Comparison of ENCODE assay signal across 1 cellular context in genomic region chr3:132268956-132269355, GRCh38.
TF ChIP-seq lines count a peak whose summit lies in the region.

No MANE protein-coding gene starts in this region.

TF ChIP-seq in H1, 55 proteins besides CTCF, POLR2A, EP300 and RAD21 (continued from another document):
- TF ChIP-seq, protein P1, sequence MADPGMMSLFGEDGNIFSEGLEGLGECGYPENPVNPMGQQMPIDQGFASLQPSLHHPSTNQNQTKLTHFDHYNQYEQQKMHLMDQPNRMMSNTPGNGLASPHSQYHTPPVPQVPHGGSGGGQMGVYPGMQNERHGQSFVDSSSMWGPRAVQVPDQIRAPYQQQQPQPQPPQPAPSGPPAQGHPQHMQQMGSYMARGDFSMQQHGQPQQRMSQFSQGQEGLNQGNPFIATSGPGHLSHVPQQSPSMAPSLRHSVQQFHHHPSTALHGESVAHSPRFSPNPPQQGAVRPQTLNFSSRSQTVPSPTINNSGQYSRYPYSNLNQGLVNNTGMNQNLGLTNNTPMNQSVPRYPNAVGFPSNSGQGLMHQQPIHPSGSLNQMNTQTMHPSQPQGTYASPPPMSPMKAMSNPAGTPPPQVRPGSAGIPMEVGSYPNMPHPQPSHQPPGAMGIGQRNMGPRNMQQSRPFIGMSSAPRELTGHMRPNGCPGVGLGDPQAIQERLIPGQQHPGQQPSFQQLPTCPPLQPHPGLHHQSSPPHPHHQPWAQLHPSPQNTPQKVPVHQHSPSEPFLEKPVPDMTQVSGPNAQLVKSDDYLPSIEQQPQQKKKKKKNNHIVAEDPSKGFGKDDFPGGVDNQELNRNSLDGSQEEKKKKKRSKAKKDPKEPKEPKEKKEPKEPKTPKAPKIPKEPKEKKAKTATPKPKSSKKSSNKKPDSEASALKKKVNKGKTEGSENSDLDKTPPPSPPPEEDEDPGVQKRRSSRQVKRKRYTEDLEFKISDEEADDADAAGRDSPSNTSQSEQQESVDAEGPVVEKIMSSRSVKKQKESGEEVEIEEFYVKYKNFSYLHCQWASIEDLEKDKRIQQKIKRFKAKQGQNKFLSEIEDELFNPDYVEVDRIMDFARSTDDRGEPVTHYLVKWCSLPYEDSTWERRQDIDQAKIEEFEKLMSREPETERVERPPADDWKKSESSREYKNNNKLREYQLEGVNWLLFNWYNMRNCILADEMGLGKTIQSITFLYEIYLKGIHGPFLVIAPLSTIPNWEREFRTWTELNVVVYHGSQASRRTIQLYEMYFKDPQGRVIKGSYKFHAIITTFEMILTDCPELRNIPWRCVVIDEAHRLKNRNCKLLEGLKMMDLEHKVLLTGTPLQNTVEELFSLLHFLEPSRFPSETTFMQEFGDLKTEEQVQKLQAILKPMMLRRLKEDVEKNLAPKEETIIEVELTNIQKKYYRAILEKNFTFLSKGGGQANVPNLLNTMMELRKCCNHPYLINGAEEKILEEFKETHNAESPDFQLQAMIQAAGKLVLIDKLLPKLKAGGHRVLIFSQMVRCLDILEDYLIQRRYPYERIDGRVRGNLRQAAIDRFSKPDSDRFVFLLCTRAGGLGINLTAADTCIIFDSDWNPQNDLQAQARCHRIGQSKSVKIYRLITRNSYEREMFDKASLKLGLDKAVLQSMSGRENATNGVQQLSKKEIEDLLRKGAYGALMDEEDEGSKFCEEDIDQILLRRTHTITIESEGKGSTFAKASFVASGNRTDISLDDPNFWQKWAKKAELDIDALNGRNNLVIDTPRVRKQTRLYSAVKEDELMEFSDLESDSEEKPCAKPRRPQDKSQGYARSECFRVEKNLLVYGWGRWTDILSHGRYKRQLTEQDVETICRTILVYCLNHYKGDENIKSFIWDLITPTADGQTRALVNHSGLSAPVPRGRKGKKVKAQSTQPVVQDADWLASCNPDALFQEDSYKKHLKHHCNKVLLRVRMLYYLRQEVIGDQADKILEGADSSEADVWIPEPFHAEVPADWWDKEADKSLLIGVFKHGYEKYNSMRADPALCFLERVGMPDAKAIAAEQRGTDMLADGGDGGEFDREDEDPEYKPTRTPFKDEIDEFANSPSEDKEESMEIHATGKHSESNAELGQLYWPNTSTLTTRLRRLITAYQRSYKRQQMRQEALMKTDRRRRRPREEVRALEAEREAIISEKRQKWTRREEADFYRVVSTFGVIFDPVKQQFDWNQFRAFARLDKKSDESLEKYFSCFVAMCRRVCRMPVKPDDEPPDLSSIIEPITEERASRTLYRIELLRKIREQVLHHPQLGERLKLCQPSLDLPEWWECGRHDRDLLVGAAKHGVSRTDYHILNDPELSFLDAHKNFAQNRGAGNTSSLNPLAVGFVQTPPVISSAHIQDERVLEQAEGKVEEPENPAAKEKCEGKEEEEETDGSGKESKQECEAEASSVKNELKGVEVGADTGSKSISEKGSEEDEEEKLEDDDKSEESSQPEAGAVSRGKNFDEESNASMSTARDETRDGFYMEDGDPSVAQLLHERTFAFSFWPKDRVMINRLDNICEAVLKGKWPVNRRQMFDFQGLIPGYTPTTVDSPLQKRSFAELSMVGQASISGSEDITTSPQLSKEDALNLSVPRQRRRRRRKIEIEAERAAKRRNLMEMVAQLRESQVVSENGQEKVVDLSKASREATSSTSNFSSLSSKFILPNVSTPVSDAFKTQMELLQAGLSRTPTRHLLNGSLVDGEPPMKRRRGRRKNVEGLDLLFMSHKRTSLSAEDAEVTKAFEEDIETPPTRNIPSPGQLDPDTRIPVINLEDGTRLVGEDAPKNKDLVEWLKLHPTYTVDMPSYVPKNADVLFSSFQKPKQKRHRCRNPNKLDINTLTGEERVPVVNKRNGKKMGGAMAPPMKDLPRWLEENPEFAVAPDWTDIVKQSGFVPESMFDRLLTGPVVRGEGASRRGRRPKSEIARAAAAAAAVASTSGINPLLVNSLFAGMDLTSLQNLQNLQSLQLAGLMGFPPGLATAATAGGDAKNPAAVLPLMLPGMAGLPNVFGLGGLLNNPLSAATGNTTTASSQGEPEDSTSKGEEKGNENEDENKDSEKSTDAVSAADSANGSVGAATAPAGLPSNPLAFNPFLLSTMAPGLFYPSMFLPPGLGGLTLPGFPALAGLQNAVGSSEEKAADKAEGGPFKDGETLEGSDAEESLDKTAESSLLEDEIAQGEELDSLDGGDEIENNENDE (IDR thresholded peaks at IDR 0.05; ENCODE audit: insufficient replicate concordance, low read length), result no peak
- TF ChIP-seq GABPA (IDR thresholded peaks at IDR 0.05; ENCODE audit: borderline replicate concordance, insufficient read depth, low read length), result no peak
- no peak for TF ChIP-seq BRCA1 (IDR thresholded peaks at IDR 0.05; ENCODE audit: low read depth, low read length)
- TF ChIP-seq BACH1 (IDR thresholded peaks at IDR 0.05; ENCODE audit: low read length), result no peak
- TF ChIP-seq CTBP2 (IDR thresholded peaks at IDR 0.05; ENCODE audit: borderline replicate concordance, insufficient read depth, insufficient read length, low read length), result no peak
- peak; percentile 76 for TF ChIP-seq MAX (IDR thresholded peaks at IDR 0.05)
- no peak for TF ChIP-seq SP4 (IDR thresholded peaks at IDR 0.05; ENCODE audit: low read length)
- TF ChIP-seq KDM1A (IDR thresholded peaks at IDR 0.05; ENCODE audit: borderline replicate concordance, low read length), result peak; percentile 58; the same call in 1 of the 2 replicates
- TF ChIP-seq YY1 (IDR thresholded peaks at IDR 0.05; ENCODE audit: low read depth, low read length), result 0 out of 2 replicates have a peak, but pooled peaks have one; percentile 33
- TF ChIP-seq SIX5 (IDR thresholded peaks at IDR 0.05; ENCODE audit: low read depth, low read length), result no peak
- TF ChIP-seq NANOG (IDR thresholded peaks at IDR 0.05; ENCODE audit: insufficient read depth, low read depth, low read length, poor library complexity, severe bottlenecking), result no peak
- no peak for TF ChIP-seq CHD1 (IDR thresholded peaks at IDR 0.05; ENCODE audit: low read depth, low read length)
- TF ChIP-seq CBX5 (IDR thresholded peaks at IDR 0.05; ENCODE audit: low read depth, low read length), result no peak
- no peak for TF ChIP-seq TBP (IDR thresholded peaks at IDR 0.05; ENCODE audit: low read depth, low read length)
- no peak for TF ChIP-seq NRF1 (IDR thresholded peaks at IDR 0.05; ENCODE audit: low read depth, low read length)
- no peak for TF ChIP-seq EGR1 (IDR thresholded peaks at IDR 0.05; ENCODE audit: borderline replicate concordance, low read depth, low read length)
- TF ChIP-seq ATF3 (IDR thresholded peaks at IDR 0.05; ENCODE audit: insufficient read depth, low read depth, low read length), result no peak
- no peak for TF ChIP-seq SP2 (IDR thresholded peaks at IDR 0.05; ENCODE audit: low read length)
- no peak for TF ChIP-seq RXRA (IDR thresholded peaks at IDR 0.05; ENCODE audit: insufficient read depth, low read depth, low read length)
- no peak for TF ChIP-seq FOSL1 (IDR thresholded peaks at IDR 0.05; ENCODE audit: insufficient read depth, low read depth, low read length)
- TF ChIP-seq JUND (IDR thresholded peaks at IDR 0.05; ENCODE audit: low read length), result no peak
- no peak for TF ChIP-seq MAFK (IDR thresholded peaks at IDR 0.05; ENCODE audit: low read depth, low read length)
